Comparison of ENCODE assay signal across 8 cellular contexts in the genomic region with DNA sequence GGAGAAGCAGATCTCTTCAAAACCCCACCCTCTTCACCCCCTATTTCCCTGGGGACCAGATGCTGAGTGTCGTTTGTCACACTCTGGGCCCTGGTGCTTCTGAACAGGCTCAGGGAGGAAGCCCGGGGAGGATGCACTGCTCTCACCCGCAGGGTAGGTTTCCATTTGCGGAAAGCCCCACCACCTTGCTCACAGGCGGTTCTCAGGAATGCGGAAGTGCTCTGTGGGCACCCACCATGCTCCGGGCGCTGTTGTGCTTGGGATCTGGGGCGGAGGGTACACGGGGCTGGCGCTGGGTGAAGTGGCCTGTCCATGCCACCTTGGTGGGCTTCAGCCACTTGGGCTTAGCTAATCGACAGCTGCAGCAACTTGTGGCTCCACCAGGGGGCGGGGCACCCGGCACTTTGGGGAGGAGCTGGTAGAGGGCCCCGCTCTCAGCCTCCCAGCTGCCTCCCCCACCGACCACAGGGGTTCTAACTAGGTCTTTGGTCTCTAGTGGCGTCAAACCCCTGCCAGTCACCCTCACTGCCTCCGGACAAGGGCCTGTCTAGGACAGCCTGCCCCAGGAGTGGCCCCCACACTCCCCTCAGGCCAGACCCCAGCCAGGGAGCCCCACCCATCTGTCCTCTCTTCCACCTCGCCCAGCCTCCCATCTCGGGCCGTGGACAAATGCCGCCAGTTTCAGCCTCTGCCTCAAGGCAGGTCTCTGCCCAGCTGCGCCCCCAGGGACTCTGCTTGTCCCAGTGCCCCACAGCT. TPM values are rescaled to one million over a fixed set of nuclear protein-coding genes. Genes with fewer than 3 reads are reported as not detected.
DNase-seq lines count a peak whose midpoint lies in the region; ATAC-seq and TF ChIP-seq lines count a peak whose summit lies in the region.

No MANE protein-coding gene starts in this region.

- H3K4me3 Mint-ChIP-seq in nephron progenitor cell = no peak overlapping the region

- H3K36me3 ChIP-seq in stomach = peaks cover 29 to 44% (median 41%) of the 10 kb centered on the region in 4 donors

- peaks cover 10% of the 10 kb centered on the region for H3K9me3 Mint-ChIP-seq in nephron progenitor cell

- peak overlapping the region; percentile 36 to 42 (median 38) for H3K4me3 ChIP-seq in stomach

- peak; percentile 54 for DNase-seq in NCI-H748 (lab: John Stamatoyannopoulos, UW; ENCODE audit: unreplicated experiment)
- no peak for DNase-seq in NCI-H748 treated with DMSO at 0.1 percent for 48 hours (lab: John Stamatoyannopoulos, UW)
- peak; percentile 58 for DNase-seq in NCI-H69 (lab: John Stamatoyannopoulos, UW)
- peak; percentile 94 for DNase-seq in activated CD8-positive, alpha-beta memory T cell treated with anti-CD3 and anti-CD28 coated beads for 24 hours
- DNase-seq in epithelial cell of prostate (ENCODE audit: low read depth, low spot score) = no peak
- DNase-seq in nephron progenitor cell = peak; percentile 84
- peak; percentile 71 for DNase-seq in stomach

- peaks cover 16 to 28% (median 20%) of the 10 kb centered on the region in 4 donors for H3K4me1 ChIP-seq in stomach

- peaks cover 0 to 32% (median 5%) of the 10 kb centered on the region in 3 donors for H3K27me3 ChIP-seq in stomach

- TF ChIP-seq CTCF in nephron progenitor cell (IDR thresholded peaks at IDR 0.05) (peak; percentile 73), stomach (IDR thresholded peaks at IDR 0.05) (peak in 5 of 7 experiments; percentile 17 to 67 (median 54))

- H3K27ac ChIP-seq in epithelial cell of prostate (peak overlapping the region; percentile 16), stomach (peak overlapping the region; percentile 45 to 85 (median 73))

- 5 to 23% (median 11%) methylated on average over 15 to 23 of the region's 23 CpGs for WGBS in stomach, 5 donors

- no peak overlapping the region for H3K27ac Mint-ChIP-seq in nephron progenitor cell

- TF ChIP-seq EP300 in stomach (IDR thresholded peaks at IDR 0.05) = no peak

- intact Hi-C loops in stomach (cut with DNase I; ENCODE audit: low total_unique reads) = no loop called here

- ATAC-seq in HG02852 (IDR thresholded peaks at IDR 0.05; ENCODE audit: unreplicated experiment) = peak; percentile 84

- H3K9me3 ChIP-seq in stomach = no peaks in the 10 kb centered on the region

- H3K4me1 Mint-ChIP-seq in nephron progenitor cell = peaks cover 24% of the 10 kb centered on the region

- no peak for TF ChIP-seq POLR2A in stomach (IDR thresholded peaks at IDR 0.05)

- H3K36me3 Mint-ChIP-seq in nephron progenitor cell (ENCODE audit: low read depth) = peaks cover 17% of the 10 kb centered on the region

- peaks cover 12% of the 10 kb centered on the region for H3K27me3 Mint-ChIP-seq in nephron progenitor cell (ENCODE audit: low read depth, poor library complexity)

RNA-seq across cellular contexts. Expression of gene NDUFV1, which starts 7.4 kb away (rescaled TPM):
- 100 to 1,000 TPM; 186 to 806 (median 497) TPM for total RNA-seq in stomach
- 100 to 1,000 TPM; 148 to 193 (median 181) TPM for polyA plus RNA-seq in stomach

RNA-seq across cellular contexts. Expression of gene NUDT8, which starts 15.6 kb away (rescaled TPM):
- 100 to 1,000 TPM in 1 of 5 donors, 1 to 10 TPM in 2, not detected in 2; 4.6 to 333 (median 8.8) TPM for total RNA-seq in stomach
- 10 to 100 TPM; 15.0 to 41.0 (median 19.5) TPM for polyA plus RNA-seq in stomach

RNA-seq across cellular contexts. Expression of gene TBX10, which starts 25.4 kb away (rescaled TPM):
- total RNA-seq in stomach = not detected
- polyA plus RNA-seq in stomach = not detected

RNA-seq across cellular contexts. Expression of gene GSTP1, which starts 30.5 kb away (rescaled TPM):
- total RNA-seq in stomach = 100 to 1,000 TPM; 393 to 726 (median 523) TPM
- 1,000 to 10,000 TPM in 2 of 3 donors, 100 to 1,000 TPM in 1; 670 to 2,840 (median 1,703) TPM for polyA plus RNA-seq in stomach

RNA-seq across cellular contexts. Expression of gene ACY3, which starts 36.4 kb away (rescaled TPM):
- 10 to 100 TPM in 1 of 5 donors, 1 to 10 TPM in 2, under 1 TPM in 1, not detected in 1; 0.45 to 17.1 (median 1.1) TPM for total RNA-seq in stomach
- 1 to 10 TPM; 7.5 to 9.1 (median 8.7) TPM for polyA plus RNA-seq in stomach

Comparison
In these comparisons a context has a peak if more than half of its experiments do, and no peak if none do; other contexts are left out.
1. DNase-seq: peak in NCI-H748 (single experiment), NCI-H69 (single experiment), activated CD8-positive, alpha-beta memory T cell treated with anti-CD3 and anti-CD28 coated beads for 24 hours (single experiment), nephron progenitor cell (single experiment) and stomach (single experiment); none in NCI-H748 treated with DMSO at 0.1 percent for 48 hours (single experiment) and epithelial cell of prostate (single experiment).